Comparison of ENCODE assay signal across 8 cellular contexts in the genomic region with DNA sequence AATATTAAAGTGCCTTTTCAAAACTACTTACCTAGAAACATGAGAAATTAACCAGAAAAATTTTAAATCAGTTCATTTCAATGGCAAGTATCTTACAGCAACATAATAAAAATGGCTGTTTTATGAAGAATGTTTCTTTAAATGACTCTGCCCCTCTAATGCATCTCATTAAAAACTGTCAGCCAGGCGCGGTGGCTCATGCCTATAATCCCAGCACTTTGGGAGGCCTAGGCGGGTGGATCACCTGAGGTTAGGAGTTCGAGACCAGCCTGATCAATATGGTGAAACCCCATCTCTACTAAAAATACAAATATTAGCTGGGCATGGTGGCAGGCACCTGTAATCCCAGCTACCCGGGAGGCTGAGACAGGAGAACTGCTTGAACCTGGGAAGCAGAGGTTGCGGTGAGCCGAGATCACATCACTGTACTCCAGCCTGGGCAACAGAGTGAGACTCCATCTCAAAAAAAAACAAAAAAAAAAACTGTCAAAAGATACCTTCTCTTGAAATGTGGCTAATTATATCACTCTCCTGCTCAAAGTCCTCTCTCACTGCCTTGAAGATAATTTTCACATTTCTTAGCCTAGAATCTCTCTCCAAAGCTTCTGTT. TPM values are rescaled to one million over a fixed set of nuclear protein-coding genes. Genes with fewer than 3 reads are reported as not detected.
DNase-seq lines count a peak whose midpoint lies in the region; ATAC-seq and TF ChIP-seq lines count a peak whose summit lies in the region.
"Not testable (repeated sequence)": the region's sequence is repeated elsewhere in the genome, so short reads cannot be mapped to it uniquely, and the experiment has no call there.

No MANE protein-coding gene starts in this region.

- CTCF ChIA-PET in T-cell (lab: Charles Lee), result interaction anchor here in 1 of 2 donors (1.3 kb wide), 1 partner anchor 9 kb away, joined by 3 read pairs; no protein-coding TSS in a partner anchor
- CTCF ChIA-PET in mammary epithelial cell (lab: Charles Lee; ENCODE audit: low non-redundant PET), result not testable (repeated sequence)

- not testable (repeated sequence) for H4K20me1 ChIP-seq in mammary epithelial cell (ENCODE audit: insufficient read depth, low read length)
- H4K20me1 ChIP-seq in hepatocyte (ENCODE audit: insufficient read depth, poor library complexity, severe bottlenecking), result peaks cover 86% of the 10 kb centered on the region

- H3K4me1 ChIP-seq in mammary epithelial cell (ENCODE audit: insufficient read depth, low read length), result not testable (repeated sequence)
- peaks cover 33% of the 10 kb centered on the region for H3K4me1 ChIP-seq in hepatocyte (ENCODE audit: insufficient read depth)

- H3K4me3 ChIP-seq in mammary epithelial cell (replicated peaks in 1 of 3; ENCODE audit: insufficient read depth in 1 of 3, low read depth in 2 of 3, low read length in 3 of 3); hepatocyte: not testable (repeated sequence)

- H3K79me2 ChIP-seq in mammary epithelial cell (ENCODE audit: insufficient read depth, low read length), result peaks cover 94% of the 10 kb centered on the region
- peaks cover 92% of the 10 kb centered on the region for H3K79me2 ChIP-seq in hepatocyte

- WGBS in mammary epithelial cell (ENCODE audit: low coverage, missing lambda C conversion rate), result 100% methylated on average over 5 of the region's 7 CpGs
- WGBS in hepatocyte (ENCODE audit: low lambda C conversion rate, missing lambda C conversion rate), result 83% methylated on average over 7 of the region's 7 CpGs

- H3K9me3 Mint-ChIP-seq in CD14-positive monocyte; HFFc6; T-cell; activated T-cell treated with anti-CD3 and anti-CD28 coated beads, Interleukin-2, amount 50 U/mL, for 4 hours; nephron progenitor cell; stimulated activated naive CD8-positive, alpha-beta T cell treated with anti-CD3 and anti-CD28 coated beads, Interleukin-15, Interleukin-2, amounts not matched to agents 100 ng/mL and 50 ng/mL, for 24 hours: not testable (repeated sequence)

- H3K9ac ChIP-seq in mammary epithelial cell (ENCODE audit: insufficient read depth, low read length), result not testable (repeated sequence)

- intact Hi-C loops in CD14-positive monocyte (cut with micrococcal nuclease); mammary epithelial cell (cut with micrococcal nuclease): not testable (repeated sequence)

- dilution Hi-C loops in mammary epithelial cell (cut with HindIII; ENCODE audit: low sequenced_read_pairs), result not testable (repeated sequence)

- not testable (repeated sequence) for H3K9me2 ChIP-seq in hepatocyte (replicated peaks; ENCODE audit: insufficient read depth)

- not testable (repeated sequence) for H3K4me3 Mint-ChIP-seq in CD14-positive monocyte
- H3K4me3 Mint-ChIP-seq in HFFc6, result peak overlapping the region; percentile 92; the same call in 1 of the 2 replicates
- H3K4me3 Mint-ChIP-seq in T-cell, result peak overlapping the region; percentile 85 to 98 (median 90)
- H3K4me3 Mint-ChIP-seq in activated T-cell treated with anti-CD3 and anti-CD28 coated beads, Interleukin-2, amount 50 U/mL, for 4 hours, result peak overlapping the region; percentile 99
- peak overlapping the region; percentile 97 for H3K4me3 Mint-ChIP-seq in nephron progenitor cell
- peak overlapping the region; percentile 93 for H3K4me3 Mint-ChIP-seq in stimulated activated naive CD8-positive, alpha-beta T cell treated with anti-CD3 and anti-CD28 coated beads, Interleukin-15, Interleukin-2, amounts not matched to agents 100 ng/mL and 50 ng/mL, for 24 hours

- H3K36me3 Mint-ChIP-seq in CD14-positive monocyte, result peaks cover 0 to 26% of the 10 kb centered on the region in 2 donors
- peaks cover 25% of the 10 kb centered on the region for H3K36me3 Mint-ChIP-seq in HFFc6 (ENCODE audit: low read depth)
- peaks cover 10% of the 10 kb centered on the region for H3K36me3 Mint-ChIP-seq in T-cell
- peaks cover 21% of the 10 kb centered on the region for H3K36me3 Mint-ChIP-seq in activated T-cell treated with anti-CD3 and anti-CD28 coated beads, Interleukin-2, amount 50 U/mL, for 4 hours (ENCODE audit: insufficient read depth)
- peaks cover 54% of the 10 kb centered on the region for H3K36me3 Mint-ChIP-seq in nephron progenitor cell (ENCODE audit: low read depth)
- peaks cover 68% of the 10 kb centered on the region for H3K36me3 Mint-ChIP-seq in stimulated activated naive CD8-positive, alpha-beta T cell treated with anti-CD3 and anti-CD28 coated beads, Interleukin-15, Interleukin-2, amounts not matched to agents 100 ng/mL and 50 ng/mL, for 24 hours (ENCODE audit: low read depth)

- H3K4me2 ChIP-seq in mammary epithelial cell (ENCODE audit: insufficient read depth, low read depth, low read length) (peak overlapping the region; percentile 74), hepatocyte (peak overlapping the region; percentile 74)

- H3K36me3 ChIP-seq in mammary epithelial cell (ENCODE audit: insufficient read depth, low read length); hepatocyte (replicated peaks; ENCODE audit: insufficient read depth, low read depth): not testable (repeated sequence)

- H3K27ac ChIP-seq in mammary epithelial cell (ENCODE audit: insufficient read depth, low read depth, low read length), result not testable (repeated sequence)
- peak overlapping the region; percentile 49 for H3K27ac ChIP-seq in hepatocyte

- ATAC-seq in T-cell (replicated peaks in 1 of 4); activated T-cell treated with anti-CD3 and anti-CD28 coated beads, Interleukin-2, amount 50 U/mL, for 4 hours: not testable (repeated sequence)

- H3K27me3 Mint-ChIP-seq in CD14-positive monocyte (ENCODE audit: low read depth in 3 of 3); HFFc6 (ENCODE audit: insufficient read depth); T-cell; activated T-cell treated with anti-CD3 and anti-CD28 coated beads, Interleukin-2, amount 50 U/mL, for 4 hours (ENCODE audit: low read depth); nephron progenitor cell (ENCODE audit: low read depth, poor library complexity); stimulated activated naive CD8-positive, alpha-beta T cell treated with anti-CD3 and anti-CD28 coated beads, Interleukin-15, Interleukin-2, amounts not matched to agents 100 ng/mL and 50 ng/mL, for 24 hours: not testable (repeated sequence)

- not testable (repeated sequence) for BruUV-seq in mammary epithelial cell (replicated peaks; lab: Mats Ljungman, UMichigan)

- H3K27me3 ChIP-seq in mammary epithelial cell (ENCODE audit: insufficient read depth, low read length); hepatocyte: not testable (repeated sequence)

- TF ChIP-seq CTCF in CD14-positive monocyte (IDR thresholded peaks at IDR 0.05); HFFc6 (IDR thresholded peaks at IDR 0.05); mammary epithelial cell (conservative IDR thresholded peaks at IDR 0.05 in 1 of 2, IDR thresholded peaks at IDR 0.05 in 1 of 2; ENCODE audit: extremely low read depth in 1 of 2, insufficient read depth in 1 of 2, low read depth in 1 of 2, low read length in 2 of 2); hepatocyte (IDR thresholded peaks at IDR 0.05; ENCODE audit: poor library complexity); nephron progenitor cell (IDR thresholded peaks at IDR 0.05): not testable (repeated sequence)

- in situ Hi-C loops in mammary epithelial cell (cut with MboI; ENCODE audit: low sequenced_read_pairs in 2 of 2), result not testable (repeated sequence)

- H2AFZ ChIP-seq in mammary epithelial cell (ENCODE audit: low read depth, low read length); hepatocyte: not testable (repeated sequence)

- H3K4me1 Mint-ChIP-seq in CD14-positive monocyte (peaks cover 65% of the 10 kb centered on the region), HFFc6 (ENCODE audit: low read depth) (peaks cover 49% of the 10 kb centered on the region), T-cell (peaks cover 70 to 78% (median 71%) of the 10 kb centered on the region in 3 donors), nephron progenitor cell (peaks cover 44% of the 10 kb centered on the region)
- peaks cover 59% of the 10 kb centered on the region for H3K4me1 Mint-ChIP-seq in activated T-cell treated with anti-CD3 and anti-CD28 coated beads, Interleukin-2, amount 50 U/mL, for 4 hours (ENCODE audit: low read depth)
- peaks cover 66% of the 10 kb centered on the region for H3K4me1 Mint-ChIP-seq in stimulated activated naive CD8-positive, alpha-beta T cell treated with anti-CD3 and anti-CD28 coated beads, Interleukin-15, Interleukin-2, amounts not matched to agents 100 ng/mL and 50 ng/mL, for 24 hours (ENCODE audit: low read depth)

- not testable (repeated sequence) for H3K9me3 ChIP-seq in mammary epithelial cell (replicated peaks; ENCODE audit: insufficient read depth, low read length); hepatocyte (ENCODE audit: low read depth)

- not testable (repeated sequence) for DNase-seq in CD14-positive monocyte (ENCODE audit: low spot score); HFFc6; T-cell; activated T-cell treated with anti-CD3 and anti-CD28 coated beads, Interleukin-2, amount 50 U/mL, for 4 hours; mammary epithelial cell; hepatocyte (ENCODE audit: low spot score); nephron progenitor cell

- POLR2A ChIA-PET in T-cell (lab: Charles Lee), result interaction anchor here (0.6 to 0.7 kb wide), 4 partner anchors 12 to 71 kb away, joined by 3 to 15 read pairs (median 6); no protein-coding TSS in a partner anchor

- H3K27ac Mint-ChIP-seq in CD14-positive monocyte (peak overlapping the region in 6 of 7 donors; percentile 44 to 79 (median 70)), HFFc6 (peak overlapping the region; percentile 69; the same call in 1 of the 2 replicates), T-cell (peak overlapping the region; percentile 65 to 81), nephron progenitor cell (peak overlapping the region; percentile 5)
- peak overlapping the region; percentile 33 for H3K27ac Mint-ChIP-seq in stimulated activated naive CD8-positive, alpha-beta T cell treated with anti-CD3 and anti-CD28 coated beads, Interleukin-15, Interleukin-2, amounts not matched to agents 100 ng/mL and 50 ng/mL, for 24 hours

RNA-seq across cellular contexts. Expression of gene GDI2, which starts 4.3 kb away (rescaled TPM):
- polyA plus RNA-seq in CD14-positive monocyte, result 100 to 1,000 TPM; 316 to 320 TPM
- total RNA-seq in HFFc6 (2021; fragmentation: NEBNext Ultra II Directional; extraction: Animal tissue kit (Norgen Biotek cat#: 25700)), result 100 to 1,000 TPM; 248 to 267 (median 259) TPM
- total RNA-seq in T-cell, result 100 to 1,000 TPM in 4 of 5 donors, 10 to 100 TPM in 1; 96.2 to 130 (median 118) TPM
- total RNA-seq in activated T-cell treated with anti-CD3 and anti-CD28 coated beads, Interleukin-2, amount 50 U/mL, for 4 hours, result 100 to 1,000 TPM; 270 to 301 (median 294) TPM
- total RNA-seq in mammary epithelial cell, result 100 to 1,000 TPM; 202 to 306 TPM
- polyA plus RNA-seq in mammary epithelial cell, result 193 TPM
- 201 TPM for polyA minus RNA-seq in mammary epithelial cell
- 361 and 362 TPM in 2 replicates for total RNA-seq in hepatocyte
- polyA plus RNA-seq in hepatocyte, result 132 and 149 TPM in 2 replicates

Comparison
In these comparisons a context has a peak if more than half of its experiments do, and no peak if none do; other contexts are left out.
1. H3K27ac Mint-ChIP-seq: peak in every context shown above with its lines; median percentile 73 in T-cell; 70 in CD14-positive monocyte; 69 in HFFc6; 33 in stimulated activated naive CD8-positive, alpha-beta T cell treated with anti-CD3 and anti-CD28 coated beads, Interleukin-15, Interleukin-2, amounts not matched to agents 100 ng/mL and 50 ng/mL, for 24 hours; 5 in nephron progenitor cell.